32 cellular contexts compared by ENCODE assay signal in the genomic region with DNA sequence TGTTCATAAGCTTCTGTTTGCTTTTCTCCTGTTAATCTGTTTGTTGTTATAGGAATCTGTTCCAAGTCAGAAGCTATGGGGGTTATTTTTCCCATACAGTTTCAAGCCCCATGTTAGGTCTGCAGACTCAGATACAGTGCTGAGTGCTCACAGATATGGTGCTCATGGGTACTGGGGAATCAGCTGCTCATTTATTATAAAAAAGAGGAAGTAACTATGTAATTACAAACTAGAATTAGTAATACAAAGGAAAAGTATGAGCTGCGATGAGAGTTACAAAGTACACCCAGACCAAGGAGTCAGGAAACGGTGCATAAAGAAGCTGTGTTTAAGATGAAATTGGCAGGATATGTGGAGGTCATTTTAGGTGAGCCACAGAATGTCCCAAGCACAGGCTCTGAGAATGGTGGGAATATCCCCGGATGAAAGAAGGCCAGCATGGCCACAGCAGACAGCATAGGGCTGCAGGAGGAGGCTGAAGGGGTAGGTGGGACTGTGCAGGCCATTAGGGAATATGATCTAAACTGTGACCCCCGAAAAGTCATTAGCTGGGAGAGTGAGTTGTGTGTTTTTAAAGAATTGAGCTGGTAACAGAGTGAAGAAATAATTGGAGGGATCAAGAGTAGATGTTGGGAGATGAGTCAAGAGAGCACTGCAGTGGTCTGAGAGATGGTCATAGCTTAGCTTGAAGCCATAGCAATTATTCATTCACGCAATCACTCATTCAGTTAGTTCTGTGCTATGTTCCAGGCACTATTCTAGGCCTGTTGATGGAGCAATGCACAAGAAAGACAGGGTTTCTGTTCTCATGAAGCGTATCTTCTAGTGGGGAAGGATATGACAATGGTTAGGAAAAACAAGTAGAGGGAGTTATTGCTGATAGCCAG.
A peak's percentile ranks its signal among the peaks of the same experiment; 100 is the strongest.
DNase-seq lines count a peak whose midpoint lies in the region; ATAC-seq and TF ChIP-seq lines count a peak whose summit lies in the region.
"Had no signal": no experiment of that assay in that cellular context is flagged by ENCODE, and none has a peak within 500 bp of the region (broad histone marks: within the 10 kb centered on the region; RNA-seq: fewer than 3 reads in every experiment).

No MANE protein-coding gene starts in this region.

- H3K27me3 Mint-ChIP-seq in activated CD8-positive, alpha-beta memory T cell treated with anti-CD3 and anti-CD28 coated beads, Interleukin-2, amount 10 ng/mL, durations not matched to agents 7 days and 5 days = no peaks in the 10 kb centered on the region

- H3K4me3 ChIP-seq in ACC112 (ENCODE audit: low read depth, low read length) (no peak overlapping the region), LNCaP clone FGC (ENCODE audit: low read depth, low read length) (no peak overlapping the region), astrocyte of the cerebellum (ENCODE audit: low read depth, low read length) (no peak overlapping the region), hepatocyte (no peak overlapping the region)
- H3K4me3 ChIP-seq: A549, colonic mucosa, MG63 had no signal

- no peak for ATAC-seq in GM21529 (IDR thresholded peaks at IDR 0.05; ENCODE audit: unreplicated experiment)
- ATAC-seq in activated CD8-positive, alpha-beta memory T cell treated with anti-CD3 and anti-CD28 coated beads, Interleukin-2, amount 10 ng/mL, durations not matched to agents 7 days and 5 days = no peak
- ATAC-seq: A549; left cardiac atrium; PC-3; right cardiac atrium; Right ventricle myocardium inferior; stimulated activated effector memory CD8-positive, alpha-beta T cell treated with anti-CD3 and anti-CD28 coated beads, Interleukin-12 subunit alpha, Interleukin-12 subunit beta, amount 100 ng/mL, for 72 hours had no signal

- peaks cover 30% of the 10 kb centered on the region for H3K4me1 ChIP-seq in ACC112 (ENCODE audit: control insufficient read depth, insufficient read depth, low read length, unreplicated experiment)
- peaks cover 6% of the 10 kb centered on the region for H3K4me1 ChIP-seq in hepatocyte (ENCODE audit: insufficient read depth)
- H3K4me1 ChIP-seq: A549, BE2C, colonic mucosa had no signal

- CTCF ChIA-PET in activated CD8-positive, alpha-beta memory T cell treated with anti-CD3 and anti-CD28 coated beads, Interleukin-2, amount 10 ng/mL, durations not matched to agents 7 days and 5 days (lab: Charles Lee) = interaction anchor here (1.2 kb wide), 1 partner anchor 85 kb away, joined by 3 read pairs; no protein-coding TSS in a partner anchor

- H3K4me1 Mint-ChIP-seq in activated CD8-positive, alpha-beta memory T cell treated with anti-CD3 and anti-CD28 coated beads, Interleukin-2, amount 10 ng/mL, durations not matched to agents 7 days and 5 days = no peaks in the 10 kb centered on the region
- H3K4me1 Mint-ChIP-seq: stimulated activated effector memory CD8-positive, alpha-beta T cell treated with anti-CD3 and anti-CD28 coated beads, Interleukin-12 subunit alpha, Interleukin-12 subunit beta, amount 100 ng/mL, for 72 hours had no signal

- H4K20me1 ChIP-seq in hepatocyte (ENCODE audit: insufficient read depth, poor library complexity, severe bottlenecking) = no peaks in the 10 kb centered on the region

- WGBS in hepatocyte (ENCODE audit: low lambda C conversion rate, missing lambda C conversion rate) = 90% methylated on average over 6 of the region's 6 CpGs

- no peak overlapping the region for H2AFZ ChIP-seq in ACC112 (ENCODE audit: low read length, unreplicated experiment)
- H2AFZ ChIP-seq in hepatocyte = no peak overlapping the region

- no peaks in the 10 kb centered on the region for H3K9me2 ChIP-seq in hepatocyte (replicated peaks; ENCODE audit: insufficient read depth)

- no peaks in the 10 kb centered on the region for H3K36me3 ChIP-seq in ACC112 (ENCODE audit: insufficient read depth, low read length)
- no peaks in the 10 kb centered on the region for H3K36me3 ChIP-seq in hepatocyte (replicated peaks; ENCODE audit: insufficient read depth, low read depth)
- H3K36me3 ChIP-seq: BE2C, colonic mucosa, MG63 had no signal

- H3K4me3 Mint-ChIP-seq in activated CD8-positive, alpha-beta memory T cell treated with anti-CD3 and anti-CD28 coated beads, Interleukin-2, amount 10 ng/mL, durations not matched to agents 7 days and 5 days = no peak overlapping the region
- H3K4me3 Mint-ChIP-seq: activated T-cell treated with anti-CD3 and anti-CD28 coated beads, Interleukin-2, amount 50 U/mL, for 72 hours; H9; neural crest cell; stimulated activated effector memory CD8-positive, alpha-beta T cell treated with anti-CD3 and anti-CD28 coated beads, Interleukin-12 subunit alpha, Interleukin-12 subunit beta, amount 100 ng/mL, for 72 hours had no signal

- no peaks in the 10 kb centered on the region for H3K9me3 ChIP-seq in hepatocyte (ENCODE audit: low read depth)
- H3K9me3 ChIP-seq: A549, BE2C, colonic mucosa, MG63 had no signal

- no peak overlapping the region for H3K27ac Mint-ChIP-seq in activated CD8-positive, alpha-beta memory T cell treated with anti-CD3 and anti-CD28 coated beads, Interleukin-2, amount 10 ng/mL, durations not matched to agents 7 days and 5 days
- H3K27ac Mint-ChIP-seq: activated T-cell treated with anti-CD3 and anti-CD28 coated beads, Interleukin-2, amount 50 U/mL, for 72 hours; H9; stimulated activated effector memory CD8-positive, alpha-beta T cell treated with anti-CD3 and anti-CD28 coated beads, Interleukin-12 subunit alpha, Interleukin-12 subunit beta, amount 100 ng/mL, for 72 hours had no signal

- H3K4me2 ChIP-seq in hepatocyte = no peak overlapping the region
- H3K4me2 ChIP-seq: A549 had no signal

- no peaks in the 10 kb centered on the region for H3K36me3 Mint-ChIP-seq in activated CD8-positive, alpha-beta memory T cell treated with anti-CD3 and anti-CD28 coated beads, Interleukin-2, amount 10 ng/mL, durations not matched to agents 7 days and 5 days
- H3K36me3 Mint-ChIP-seq: stimulated activated effector memory CD8-positive, alpha-beta T cell treated with anti-CD3 and anti-CD28 coated beads, Interleukin-12 subunit alpha, Interleukin-12 subunit beta, amount 100 ng/mL, for 72 hours had no signal

- DNase-seq in LNCaP clone FGC (ENCODE audit: low read depth) = peak; percentile 31
- peak; percentile 55 for DNase-seq in astrocyte of the cerebellum (ENCODE audit: low read depth)
- no peak for DNase-seq in hepatocyte (ENCODE audit: low spot score)
- DNase-seq in NCI-H748 treated with DMSO at 0.1 percent for 48 hours (lab: John Stamatoyannopoulos, UW) = no peak
- no peak for DNase-seq in NCI-H146 (lab: John Stamatoyannopoulos, UW)
- DNase-seq in activated CD8-positive, alpha-beta memory T cell treated with anti-CD3 and anti-CD28 coated beads, Interleukin-2, amount 10 ng/mL, durations not matched to agents 7 days and 5 days = no peak
- DNase-seq: activated CD4-positive, alpha-beta T cell treated with anti-CD3 and anti-CD28 coated beads, Interleukin-2, amount 50 U/mL, for 1 hour; activated naive CD4-positive, alpha-beta T cell; activated T-cell treated with anti-CD3 and anti-CD28 coated beads, Interleukin-2, amount 50 U/mL, for 72 hours; BE2C; colonic mucosa; effector memory CD4-positive, alpha-beta T cell; erythroblast; GDM1; H9; left cardiac atrium; mammary epithelial cell; MG63; NCI-H1417 treated with DMSO at 0.1 percent for 48 hours; NCI-H2081 treated with DMSO at 0.1 percent for 48 hours; NCI-H345; NCI-H774; PC-3; right cardiac atrium; stimulated activated CD4-positive, alpha-beta T cell treated with anti-CD3 and anti-CD28 coated beads, Interleukin-4, amount 100 ng/mL, for 1 hour; T-helper 9 cell had no signal

- H3K9me3 Mint-ChIP-seq in activated CD8-positive, alpha-beta memory T cell treated with anti-CD3 and anti-CD28 coated beads, Interleukin-2, amount 10 ng/mL, durations not matched to agents 7 days and 5 days (ENCODE audit: low read depth) = no peaks in the 10 kb centered on the region
- H3K9me3 Mint-ChIP-seq: activated T-cell treated with anti-CD3 and anti-CD28 coated beads, Interleukin-2, amount 50 U/mL, for 72 hours; H9; neural crest cell; stimulated activated effector memory CD8-positive, alpha-beta T cell treated with anti-CD3 and anti-CD28 coated beads, Interleukin-12 subunit alpha, Interleukin-12 subunit beta, amount 100 ng/mL, for 72 hours had no signal

- H3K79me2 ChIP-seq in ACC112 (ENCODE audit: control insufficient read depth, insufficient read depth, low read length, unreplicated experiment) (no peaks in the 10 kb centered on the region), hepatocyte (no peaks in the 10 kb centered on the region)

- TF ChIP-seq CTCF in LNCaP clone FGC (IDR thresholded peaks at IDR 0.05; ENCODE audit: control insufficient read depth, extremely low read depth, insufficient read depth) (no peak), astrocyte of the cerebellum (IDR thresholded peaks at IDR 0.05; ENCODE audit: low read depth, low read length, missing control alignments) (no peak), hepatocyte (IDR thresholded peaks at IDR 0.05; ENCODE audit: poor library complexity) (no peak)

- H3K27ac ChIP-seq in ACC112 (ENCODE audit: low read depth, low read length) (0 out of 2 replicates have a peak overlapping the region, but pooled peaks have one; percentile 19), hepatocyte (peak overlapping the region; percentile 5)
- H3K27ac ChIP-seq: A549, colonic mucosa had no signal

- in situ Hi-C loops in astrocyte of the cerebellum (cut with HindIII; ENCODE audit: low sequenced_read_pairs) = no loop called here

- H3K27me3 ChIP-seq in ACC112 (ENCODE audit: insufficient read depth, low read length) (no peaks in the 10 kb centered on the region), hepatocyte (no peaks in the 10 kb centered on the region)
- H3K27me3 ChIP-seq: BE2C, colonic mucosa, MG63 had no signal

Comparison
In these comparisons a context has a peak if more than half of its experiments do, and no peak if none do; other contexts are left out.
1. DNase-seq: peak in LNCaP clone FGC (single experiment) and astrocyte of the cerebellum (single experiment); none in hepatocyte (single experiment), NCI-H748 treated with DMSO at 0.1 percent for 48 hours (single experiment), NCI-H146 (single experiment) and activated CD8-positive, alpha-beta memory T cell treated with anti-CD3 and anti-CD28 coated beads, Interleukin-2, amount 10 ng/mL, durations not matched to agents 7 days and 5 days (single experiment).